In genomic region chr14:68789798-68790655, GRCh38 we compare ENCODE assay signal across 8 cellular contexts. TPM values are rescaled to one million over a fixed set of nuclear protein-coding genes. Genes with fewer than 3 reads are reported as not detected.
DNase-seq lines count a peak whose midpoint lies in the region; ATAC-seq and TF ChIP-seq lines count a peak whose summit lies in the region.

No MANE protein-coding gene starts in this region.

- H3K4me1 ChIP-seq in GM23338 (ENCODE audit: insufficient read depth): peaks cover 12% of the 10 kb centered on the region; the same call in 1 of the 2 replicates
- peaks cover 26% of the 10 kb centered on the region for H3K4me1 ChIP-seq in cardiac muscle cell (ENCODE audit: low read depth)
- H3K4me1 ChIP-seq in psoas muscle: peaks cover 9% of the 10 kb centered on the region

- peak overlapping the region; percentile 95 for H3K4me3 Mint-ChIP-seq in GM23338
- peak overlapping the region; percentile 89 for H3K4me3 Mint-ChIP-seq in activated T-cell treated with anti-CD3 and anti-CD28 coated beads, Interleukin-2, amount 50 U/mL, for 24 hours

- peaks cover 44% of the 10 kb centered on the region for H3F3A ChIP-seq in GM23338 (replicated peaks; ENCODE audit: low read depth)

- H3K4me1 Mint-ChIP-seq in GM23338: peaks cover 41% of the 10 kb centered on the region
- peaks cover 62% of the 10 kb centered on the region for H3K4me1 Mint-ChIP-seq in activated T-cell treated with anti-CD3 and anti-CD28 coated beads, Interleukin-2, amount 50 U/mL, for 24 hours (ENCODE audit: low read depth)

- H3K9me3 Mint-ChIP-seq in GM23338: peaks cover 15% of the 10 kb centered on the region
- H3K9me3 Mint-ChIP-seq in activated T-cell treated with anti-CD3 and anti-CD28 coated beads, Interleukin-2, amount 50 U/mL, for 24 hours: no peaks in the 10 kb centered on the region

- 11 to 19% (median 17%) methylated on average over 46 of the region's 46 CpGs for WGBS in psoas muscle, 3 donors

- H3K27ac ChIP-seq in GM23338 (ENCODE audit: low read depth) (peak overlapping the region; percentile 89; the same call in 1 of the 2 replicates), cardiac muscle cell (peak overlapping the region; percentile 98), psoas muscle (peak overlapping the region; percentile 100)

- no peaks in the 10 kb centered on the region for H3K27me3 ChIP-seq in GM23338 (ENCODE audit: insufficient read depth)
- no peaks in the 10 kb centered on the region for H3K27me3 ChIP-seq in cardiac muscle cell
- H3K27me3 ChIP-seq in psoas muscle (ENCODE audit: insufficient read depth in 3 of 3, low read length in 2 of 3): no peaks in the 10 kb centered on the region

- H3K4me2 ChIP-seq in GM23338: peak overlapping the region; percentile 97

- peak overlapping the region; percentile 100 for H3K27ac Mint-ChIP-seq in GM23338
- H3K27ac Mint-ChIP-seq in activated T-cell treated with anti-CD3 and anti-CD28 coated beads, Interleukin-2, amount 50 U/mL, for 24 hours: peak overlapping the region; percentile 99

- H4K20me1 ChIP-seq in GM23338 (replicated peaks; ENCODE audit: insufficient read depth): peaks cover 18% of the 10 kb centered on the region

- no peak overlapping the region for H2AFZ ChIP-seq in GM23338

- intact Hi-C loops in psoas muscle (cut with DNase I): loop anchor here (2.0 to 5.0 kb wide), 5 partner anchors 108 to 648 kb away; no protein-coding TSS in a partner anchor

- H3K36me3 Mint-ChIP-seq in GM23338 (ENCODE audit: low read depth): peaks cover 78% of the 10 kb centered on the region
- peaks cover 68% of the 10 kb centered on the region for H3K36me3 Mint-ChIP-seq in activated T-cell treated with anti-CD3 and anti-CD28 coated beads, Interleukin-2, amount 50 U/mL, for 24 hours (ENCODE audit: low read depth)

- peak; percentile 18 for DNase-seq in GM23338 (ENCODE audit: low spot score)
- peak; percentile 67 for DNase-seq in activated T-cell treated with anti-CD3 and anti-CD28 coated beads, Interleukin-2, amount 50 U/mL, for 24 hours
- DNase-seq in cardiac muscle cell (ENCODE audit: low read depth in 1 of 2, low spot score in 1 of 2): peak in 1 of 2 donors; percentile 52
- peak in 1 of 2 donors; percentile 66 for DNase-seq in psoas muscle
- no peak for DNase-seq in NCI-H1436 treated with DMSO at 0.1 percent for 48 hours (lab: John Stamatoyannopoulos, UW)
- no peak for DNase-seq in NCI-H524 treated with DMSO at 0.1 percent for 48 hours (lab: John Stamatoyannopoulos, UW)

- H3K4me3 ChIP-seq in GM23338 (peak overlapping the region; percentile 92), cardiac muscle cell (peak overlapping the region; percentile 77), psoas muscle (peak overlapping the region; percentile 91)

- peaks cover 70% of the 10 kb centered on the region for H3K27me3 Mint-ChIP-seq in GM23338 (ENCODE audit: insufficient read depth, low read depth, poor library complexity)
- no peaks in the 10 kb centered on the region for H3K27me3 Mint-ChIP-seq in activated T-cell treated with anti-CD3 and anti-CD28 coated beads, Interleukin-2, amount 50 U/mL, for 24 hours

- no peaks in the 10 kb centered on the region for H3K9me3 ChIP-seq in cardiac muscle cell (ENCODE audit: low read depth)
- no peaks in the 10 kb centered on the region for H3K9me3 ChIP-seq in psoas muscle

- H3K9me2 ChIP-seq in GM23338 (ENCODE audit: insufficient read depth): peaks cover 11% of the 10 kb centered on the region

- TF ChIP-seq CTCF in GM23338 (conservative IDR thresholded peaks at IDR 0.05; ENCODE audit: low read depth in 2 of 2): no peak
- no peak for TF ChIP-seq CTCF in cardiac muscle cell (IDR thresholded peaks at IDR 0.05; ENCODE audit: low read depth, low read length)
- TF ChIP-seq CTCF in psoas muscle (IDR thresholded peaks at IDR 0.05): no peak

- H3K79me2 ChIP-seq in GM23338 (replicated peaks; ENCODE audit: insufficient read depth): peaks cover 53% of the 10 kb centered on the region

- ATAC-seq in GM23338 (no peak), psoas muscle (peak in 3 of 4 donors; percentile 0 to 1 (median 1)), HG02970 (IDR thresholded peaks at IDR 0.05; ENCODE audit: low FRiP score, unreplicated experiment) (no peak), HG03460 (IDR thresholded peaks at IDR 0.05; ENCODE audit: unreplicated experiment) (no peak)

- H3K36me3 ChIP-seq in GM23338 (ENCODE audit: insufficient read depth) (peaks cover 28% of the 10 kb centered on the region), cardiac muscle cell (peaks cover 43% of the 10 kb centered on the region), psoas muscle (ENCODE audit: insufficient read depth in 1 of 2, low read depth in 1 of 2) (peaks cover 23 to 53% of the 10 kb centered on the region in 2 donors)

TF ChIP-seq in GM23338, 12 proteins besides CTCF, POLR2A, EP300 and RAD21:
- peak; percentile 14; the same call in 1 of the 2 replicates for TF ChIP-seq POLR2AphosphoS5 (IDR thresholded peaks at IDR 0.05; ENCODE audit: low read depth)
- no peak for TF ChIP-seq CREB1 (CRISPR knock-in tag; IDR thresholded peaks at IDR 0.05; ENCODE audit: low read depth)
- no peak for TF ChIP-seq ZNF462 (CRISPR knock-in tag; IDR thresholded peaks at IDR 0.05)

RNA-seq across cellular contexts. Expression of gene ZFP36L1, which starts 2.8 kb away (rescaled TPM):
- 108 and 148 TPM in 2 replicates for total RNA-seq in GM23338 (2014; rRNA removed; shearing (Covaris generic))
- polyA plus RNA-seq in GM23338 (2016; fragmentation: Nextera tagmentation; extraction: Ambion mirVana) (359 and 382 TPM in 2 replicates), cardiac muscle cell (219 and 454 TPM in 2 replicates), psoas muscle (100 to 1,000 TPM in 1 of 3 donors, 10 to 100 TPM in 2; 45.4 to 144 (median 46.8) TPM)
- total RNA-seq in cardiac muscle cell (822 and 1,327 TPM in 2 replicates), psoas muscle (100 to 1,000 TPM in 3 of 4 donors, 10 to 100 TPM in 1; 59.4 to 225 (median 160) TPM)

Comparison
In these comparisons a context has a peak if more than half of its experiments do, and no peak if none do; other contexts are left out.
1. ATAC-seq: peak in psoas muscle (3 of 4); none in GM23338 (single experiment), HG02970 (single experiment) and HG03460 (single experiment).
2. DNase-seq: peak in GM23338 (single experiment) and activated T-cell treated with anti-CD3 and anti-CD28 coated beads, Interleukin-2, amount 50 U/mL, for 24 hours (single experiment); none in NCI-H1436 treated with DMSO at 0.1 percent for 48 hours (single experiment) and NCI-H524 treated with DMSO at 0.1 percent for 48 hours (single experiment).
3. Peak in every context shown above with its lines, with median percentiles within 50 percentile points of each other: H3K27ac ChIP-seq and H3K4me3 ChIP-seq.